ENCODE assay signal across 14 cellular contexts in the genomic region with DNA sequence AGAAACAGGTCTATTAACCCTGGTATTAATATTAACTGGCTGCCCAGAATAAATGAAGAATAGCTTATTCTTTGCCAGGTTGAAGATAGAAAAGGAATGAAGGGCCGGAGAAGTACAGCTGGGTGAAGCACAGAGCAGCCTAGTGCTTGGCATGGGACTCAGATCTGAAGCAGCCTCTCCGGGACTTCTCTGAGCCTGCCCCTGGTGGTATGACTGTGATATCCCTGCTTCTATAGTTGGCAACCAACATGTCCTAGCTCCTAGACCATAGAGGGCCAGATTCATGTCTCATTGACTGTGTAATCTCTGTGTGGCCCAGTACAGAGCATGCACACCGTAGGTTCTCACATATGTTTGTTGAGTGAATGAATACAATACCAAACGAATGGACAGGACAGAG.
A peak's percentile ranks its signal among the peaks of the same experiment; 100 is the strongest.
DNase-seq lines count a peak whose midpoint lies in the region; ATAC-seq and TF ChIP-seq lines count a peak whose summit lies in the region.
"Had no signal": no experiment of that assay in that cellular context is flagged by ENCODE, and none has a peak within 500 bp of the region (broad histone marks: within the 10 kb centered on the region; RNA-seq: fewer than 3 reads in every experiment).

No MANE protein-coding gene starts in this region.

- H3F3A ChIP-seq in GM23338 (replicated peaks; ENCODE audit: low read depth): no peaks in the 10 kb centered on the region

- H3K4me3 Mint-ChIP-seq in GM23338: no peak overlapping the region
- no peak overlapping the region for H3K4me3 Mint-ChIP-seq in activated CD4-positive, alpha-beta memory T cell treated with anti-CD3 and anti-CD28 coated beads, Interleukin-2, amount 10 ng/mL, durations not matched to agents 7 days and 5 days
- H3K4me3 Mint-ChIP-seq: CD4-positive, alpha-beta memory T cell; dendritic cell treated with granulocyte-macrophage colony-stimulating factor and Interleukin-4, amounts not matched to agents 40 ng/mL and 50 ng/mL, for 4 days had no signal

- H3K4me1 ChIP-seq in GM23338 (ENCODE audit: insufficient read depth) (no peaks in the 10 kb centered on the region), mesendoderm (ENCODE audit: control insufficient read depth, low read depth, low read length) (peaks cover 12% of the 10 kb centered on the region), uterus (no peaks in the 10 kb centered on the region)

- no peak overlapping the region for H3K56ac ChIP-seq in mesendoderm (ENCODE audit: low read length)

- no peak overlapping the region for H2BK15ac ChIP-seq in mesendoderm (replicated peaks; ENCODE audit: low read depth)

- TF ChIP-seq CTCF in GM23338 (conservative IDR thresholded peaks at IDR 0.05; ENCODE audit: low read depth in 2 of 2): peak; percentile 24 to 37; a peak in 3 of 4 replicates
- TF ChIP-seq CTCF in uterus (IDR thresholded peaks at IDR 0.05): no peak

- no peak overlapping the region for H3K23ac ChIP-seq in mesendoderm (ENCODE audit: low read length)

- no peaks in the 10 kb centered on the region for H4K20me1 ChIP-seq in GM23338 (replicated peaks; ENCODE audit: insufficient read depth)

- H3K79me2 ChIP-seq in GM23338 (replicated peaks; ENCODE audit: insufficient read depth): no peaks in the 10 kb centered on the region
- no peaks in the 10 kb centered on the region for H3K79me2 ChIP-seq in mesendoderm (ENCODE audit: control insufficient read depth, insufficient read depth, low read length)

- POLR2A ChIA-PET in activated CD4-positive, alpha-beta memory T cell treated with anti-CD3 and anti-CD28 coated beads, Interleukin-2, amount 10 ng/mL, durations not matched to agents 7 days and 5 days (lab: Charles Lee): interaction anchor here (0.6 kb wide), 1 partner anchor 96 kb away, joined by 4 read pairs; no protein-coding TSS in a partner anchor

- H4K5ac ChIP-seq in mesendoderm (ENCODE audit: low read length): no peak overlapping the region

- H3K4me1 Mint-ChIP-seq in GM23338: peaks cover 22% of the 10 kb centered on the region
- H3K4me1 Mint-ChIP-seq in activated CD4-positive, alpha-beta memory T cell treated with anti-CD3 and anti-CD28 coated beads, Interleukin-2, amount 10 ng/mL, durations not matched to agents 7 days and 5 days: peaks cover 19% of the 10 kb centered on the region

- no peak overlapping the region for H2AK5ac ChIP-seq in mesendoderm (ENCODE audit: low read length)

- ATAC-seq in GM23338: peak; percentile 80
- ATAC-seq in SK-N-SH treated with all-trans-retinoic acid at 6 μM for 48 hours: peak; percentile 68

- DNase-seq in DMS 273 (lab: John Stamatoyannopoulos, UW; ENCODE audit: unreplicated experiment): peak; percentile 25
- no peak for DNase-seq in DMS 273 treated with DMSO at 0.1 percent for 48 hours (lab: John Stamatoyannopoulos, UW)
- peak; percentile 59 for DNase-seq in GM23338 (ENCODE audit: low spot score)
- DNase-seq in mesendoderm: peak; percentile 52
- DNase-seq in activated CD4-positive, alpha-beta memory T cell treated with anti-CD3 and anti-CD28 coated beads, Interleukin-2, amount 10 ng/mL, durations not matched to agents 7 days and 5 days: no peak
- DNase-seq in uterus: no peak
- DNase-seq in mucosa of gallbladder (ENCODE audit: low spot score): no peak
- DNase-seq: activated CD4-positive, CD25-positive, alpha-beta regulatory T cell; CD4-positive, alpha-beta memory T cell; EL; NCI-H1436 treated with DMSO at 0.1 percent for 48 hours had no signal

- no CpG with 5 or more reads among the region's 4 CpGs for WGBS in mesendoderm (ENCODE audit: extremely low coverage, insufficient coverage, low lambda C conversion rate)

- H3K27ac Mint-ChIP-seq in GM23338: no peak overlapping the region
- no peak overlapping the region for H3K27ac Mint-ChIP-seq in activated CD4-positive, alpha-beta memory T cell treated with anti-CD3 and anti-CD28 coated beads, Interleukin-2, amount 10 ng/mL, durations not matched to agents 7 days and 5 days
- H3K27ac Mint-ChIP-seq: dendritic cell treated with granulocyte-macrophage colony-stimulating factor and Interleukin-4, amounts not matched to agents 40 ng/mL and 50 ng/mL, for 4 days had no signal

- no peak overlapping the region for H2BK5ac ChIP-seq in mesendoderm (ENCODE audit: low read length)

- H3K9ac ChIP-seq in mesendoderm (ENCODE audit: low read length): no peak overlapping the region

- H3K9me3 Mint-ChIP-seq in GM23338: peaks cover 5% of the 10 kb centered on the region
- H3K9me3 Mint-ChIP-seq in activated CD4-positive, alpha-beta memory T cell treated with anti-CD3 and anti-CD28 coated beads, Interleukin-2, amount 10 ng/mL, durations not matched to agents 7 days and 5 days: peaks cover 5% of the 10 kb centered on the region

- H3K27ac ChIP-seq in GM23338 (ENCODE audit: low read depth) (no peak overlapping the region), mesendoderm (ENCODE audit: low read depth, low read length) (no peak overlapping the region), uterus (no peak overlapping the region)
- H3K27ac ChIP-seq: 22Rv1 had no signal

- CTCF ChIA-PET in activated CD4-positive, alpha-beta memory T cell treated with anti-CD3 and anti-CD28 coated beads, Interleukin-2, amount 10 ng/mL, durations not matched to agents 7 days and 5 days (lab: Charles Lee): interaction anchor here (1.0 to 1.2 kb wide), 2 partner anchors 10 to 12 kb away, joined by 3 read pairs; no protein-coding TSS in a partner anchor

- H3K27me3 ChIP-seq in GM23338 (ENCODE audit: insufficient read depth) (no peaks in the 10 kb centered on the region), mesendoderm (ENCODE audit: insufficient read depth, low read length, poor library complexity) (no peaks in the 10 kb centered on the region), uterus (no peaks in the 10 kb centered on the region)

- intact Hi-C loops in uterus (cut with DNase I; ENCODE audit: low total_unique reads): no loop called here

- no peaks in the 10 kb centered on the region for H3K9me3 ChIP-seq in uterus

- H3K4ac ChIP-seq in mesendoderm (ENCODE audit: low read depth, low read length): no peak overlapping the region

- H3K27me3 Mint-ChIP-seq in GM23338 (ENCODE audit: insufficient read depth, low read depth, poor library complexity): peaks cover 3% of the 10 kb centered on the region
- H3K27me3 Mint-ChIP-seq in activated CD4-positive, alpha-beta memory T cell treated with anti-CD3 and anti-CD28 coated beads, Interleukin-2, amount 10 ng/mL, durations not matched to agents 7 days and 5 days: no peaks in the 10 kb centered on the region
- H3K27me3 Mint-ChIP-seq: dendritic cell treated with granulocyte-macrophage colony-stimulating factor and Interleukin-4, amounts not matched to agents 40 ng/mL and 50 ng/mL, for 4 days had no signal

- no peak overlapping the region for H3K18ac ChIP-seq in mesendoderm (ENCODE audit: low read length)

- no peak overlapping the region for H3K4me2 ChIP-seq in GM23338
- H3K4me2 ChIP-seq in mesendoderm (ENCODE audit: low read length): no peak overlapping the region

- no peak overlapping the region for H2BK120ac ChIP-seq in mesendoderm (ENCODE audit: low read depth, low read length)

- H3K36me3 ChIP-seq in GM23338 (ENCODE audit: insufficient read depth) (no peaks in the 10 kb centered on the region; the same call in 1 of the 2 replicates), mesendoderm (ENCODE audit: control insufficient read depth, insufficient read depth, low read length) (no peaks in the 10 kb centered on the region), uterus (no peaks in the 10 kb centered on the region)

- peaks cover 4% of the 10 kb centered on the region; the same call in 1 of the 2 replicates for H3K9me2 ChIP-seq in GM23338 (ENCODE audit: insufficient read depth)

- no peaks in the 10 kb centered on the region for H3K79me1 ChIP-seq in mesendoderm (ENCODE audit: low read length)

- no peak overlapping the region for H2AFZ ChIP-seq in GM23338

- H3K36me3 Mint-ChIP-seq in GM23338 (ENCODE audit: low read depth): peaks cover 13% of the 10 kb centered on the region
- H3K36me3 Mint-ChIP-seq in activated CD4-positive, alpha-beta memory T cell treated with anti-CD3 and anti-CD28 coated beads, Interleukin-2, amount 10 ng/mL, durations not matched to agents 7 days and 5 days (ENCODE audit: low read depth): peaks cover 5% of the 10 kb centered on the region

- no peak overlapping the region for H3K4me3 ChIP-seq in GM23338
- H3K4me3 ChIP-seq in mesendoderm (ENCODE audit: low read length): no peak overlapping the region
- H3K4me3 ChIP-seq in uterus: no peak overlapping the region

- H4K8ac ChIP-seq in mesendoderm (ENCODE audit: low read depth, low read length): no peak overlapping the region

- no peak for TF ChIP-seq POLR2A in uterus (IDR thresholded peaks at IDR 0.05)

TF ChIP-seq in GM23338, 12 proteins besides CTCF, POLR2A, EP300 and RAD21:
- TF ChIP-seq JUNB (IDR thresholded peaks at IDR 0.05; ENCODE audit: unreplicated experiment) (no peak), CREB1 (CRISPR knock-in tag; IDR thresholded peaks at IDR 0.05; ENCODE audit: low read depth) (no peak), ZNF114 (CRISPR knock-in tag; IDR thresholded peaks at IDR 0.05) (no peak), ZNF331 (CRISPR knock-in tag; IDR thresholded peaks at IDR 0.05; ENCODE audit: low read depth) (no peak)
- TF ChIP-seq, protein P1, sequence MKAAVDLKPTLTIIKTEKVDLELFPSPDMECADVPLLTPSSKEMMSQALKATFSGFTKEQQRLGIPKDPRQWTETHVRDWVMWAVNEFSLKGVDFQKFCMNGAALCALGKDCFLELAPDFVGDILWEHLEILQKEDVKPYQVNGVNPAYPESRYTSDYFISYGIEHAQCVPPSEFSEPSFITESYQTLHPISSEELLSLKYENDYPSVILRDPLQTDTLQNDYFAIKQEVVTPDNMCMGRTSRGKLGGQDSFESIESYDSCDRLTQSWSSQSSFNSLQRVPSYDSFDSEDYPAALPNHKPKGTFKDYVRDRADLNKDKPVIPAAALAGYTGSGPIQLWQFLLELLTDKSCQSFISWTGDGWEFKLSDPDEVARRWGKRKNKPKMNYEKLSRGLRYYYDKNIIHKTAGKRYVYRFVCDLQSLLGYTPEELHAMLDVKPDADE (IDR thresholded peaks at IDR 0.05): no peak

TF ChIP-seq in SK-N-SH treated with all-trans-retinoic acid at 6 μM for 48 hours, 23 proteins besides CTCF, POLR2A, EP300 and RAD21 (continues in another document):
- TF ChIP-seq TOX (CRISPR knock-in tag; IDR thresholded peaks at IDR 0.05; ENCODE audit: borderline replicate concordance) (no peak), CSDC2 (CRISPR knock-in tag; IDR thresholded peaks at IDR 0.05) (no peak), GLIS3 (CRISPR knock-in tag; IDR thresholded peaks at IDR 0.05) (no peak)

Comparison
In these comparisons a context has a peak if more than half of its experiments do, and no peak if none do; other contexts are left out.
1. DNase-seq: peak in DMS 273 (single experiment), GM23338 (single experiment) and mesendoderm (single experiment); none in DMS 273 treated with DMSO at 0.1 percent for 48 hours (single experiment), activated CD4-positive, alpha-beta memory T cell treated with anti-CD3 and anti-CD28 coated beads, Interleukin-2, amount 10 ng/mL, durations not matched to agents 7 days and 5 days (single experiment), uterus (0 of 2) and mucosa of gallbladder (single experiment).
2. CTCF ChIP-seq: peak in GM23338 (2 of 2); none in uterus (0 of 4).